8 cellular contexts compared by ENCODE assay signal in genomic region chr7:66629222-66629658, GRCh38. TPM values are rescaled to one million over a fixed set of nuclear protein-coding genes. Genes with fewer than 3 reads are reported as not detected.
DNase-seq lines count a peak whose midpoint lies in the region; ATAC-seq, FAIRE-seq and TF ChIP-seq lines count a peak whose summit lies in the region.

No MANE protein-coding gene starts in this region.

- H3K27ac ChIP-seq in AG04450 (ENCODE audit: low read depth, low read length) (peak overlapping the region; percentile 47), skeletal muscle tissue (ENCODE audit: low read depth, low read length) (peak overlapping the region; percentile 93)

- peaks cover 19% of the 10 kb centered on the region for H3K36me3 Mint-ChIP-seq in activated T-helper 2 cell treated with anti-CD3 and anti-CD28 coated beads, Interferon-gamma antibody, Interleukin-2, Interleukin-4, amounts not matched to agents 10 μg/mL and 5 μg/mL and 100 μg/mL, durations not matched to agents 14 hours and 24 hours and 36 hours (ENCODE audit: low read depth)

- H3K9ac ChIP-seq in skeletal muscle tissue (ENCODE audit: low read depth in 1 of 3, low read length in 3 of 3), result peak overlapping the region; percentile 76 to 82 (median 76)

- no peaks in the 10 kb centered on the region for H3K27me3 Mint-ChIP-seq in activated T-helper 2 cell treated with anti-CD3 and anti-CD28 coated beads, Interferon-gamma antibody, Interleukin-2, Interleukin-4, amounts not matched to agents 10 μg/mL and 5 μg/mL and 100 μg/mL, durations not matched to agents 14 hours and 24 hours and 36 hours (ENCODE audit: low read depth)

- H3K36me3 ChIP-seq in H7 (replicated peaks; ENCODE audit: control insufficient read depth, insufficient read depth, low read length), result peaks cover under 1% of the 10 kb centered on the region
- peaks cover 2 to 4% (median 2%) of the 10 kb centered on the region in 3 donors for H3K36me3 ChIP-seq in skeletal muscle tissue (ENCODE audit: control insufficient read depth in 3 of 3, insufficient read depth in 3 of 3, low read length in 3 of 3)

- CTCF ChIA-PET in AG04450 (lab: Charles Lee), result no interaction called here

- H3K4me1 Mint-ChIP-seq in activated T-helper 2 cell treated with anti-CD3 and anti-CD28 coated beads, Interferon-gamma antibody, Interleukin-2, Interleukin-4, amounts not matched to agents 10 μg/mL and 5 μg/mL and 100 μg/mL, durations not matched to agents 14 hours and 24 hours and 36 hours (ENCODE audit: low read depth), result peaks cover 38% of the 10 kb centered on the region

- ATAC-seq in left ventricle myocardium superior, result peak; percentile 49
- ATAC-seq in HG03457 (IDR thresholded peaks at IDR 0.05; ENCODE audit: unreplicated experiment), result no peak

- DNase-seq in AG04450 (ENCODE audit: low read depth, low spot score) (no peak), H7 (peak; percentile 94), left ventricle myocardium superior (no peak), GM12891 (ENCODE audit: insufficient read length, low spot score) (no peak), epidermal melanocyte (ENCODE audit: insufficient read length, low spot score) (no peak)
- no peak for DNase-seq in activated T-helper 2 cell treated with anti-CD3 and anti-CD28 coated beads, Interferon-gamma antibody, Interleukin-2, Interleukin-4, amounts not matched to agents 10 μg/mL and 5 μg/mL and 100 μg/mL, durations not matched to agents 14 hours and 24 hours and 36 hours (ENCODE audit: low spot score)

- H3K27me3 ChIP-seq in AG04450 (ENCODE audit: control insufficient read depth, insufficient read depth, low read length), result no peaks in the 10 kb centered on the region
- H3K27me3 ChIP-seq in H7 (ENCODE audit: control insufficient read depth, insufficient read depth, low read length), result no peaks in the 10 kb centered on the region
- no peaks in the 10 kb centered on the region for H3K27me3 ChIP-seq in skeletal muscle tissue (ENCODE audit: control insufficient read depth in 3 of 3, insufficient read depth in 3 of 3, low read length in 3 of 3)

- no peaks in the 10 kb centered on the region for H3K9me3 Mint-ChIP-seq in activated T-helper 2 cell treated with anti-CD3 and anti-CD28 coated beads, Interferon-gamma antibody, Interleukin-2, Interleukin-4, amounts not matched to agents 10 μg/mL and 5 μg/mL and 100 μg/mL, durations not matched to agents 14 hours and 24 hours and 36 hours

- POLR2A ChIA-PET in AG04450 (lab: Yijun Ruan, JAX), result interaction anchor here (0.6 to 1.5 kb wide), 6 partner anchors 10 to 515 kb away, joined by 3 to 17 read pairs (median 3); partner anchors contain the start of gene CRCP

- intact Hi-C loops in activated T-helper 2 cell treated with anti-CD3 and anti-CD28 coated beads, Interferon-gamma antibody, Interleukin-2, Interleukin-4, amounts not matched to agents 10 μg/mL and 5 μg/mL and 100 μg/mL, durations not matched to agents 14 hours and 24 hours and 36 hours (cut with micrococcal nuclease), result loop anchor here (2.0 to 10.0 kb wide), 3 partner anchors 54 to 216 kb away; no protein-coding TSS in a partner anchor
- intact Hi-C loops in left ventricle myocardium superior (cut with micrococcal nuclease), result no loop called here

- H3K9me3 ChIP-seq in AG04450 (ENCODE audit: control insufficient read depth, insufficient read depth, low read length), result no peaks in the 10 kb centered on the region
- H3K9me3 ChIP-seq in skeletal muscle tissue (ENCODE audit: control insufficient read depth in 3 of 3, low read length in 3 of 3), result no peaks in the 10 kb centered on the region

- no peak for TF ChIP-seq POLR2A in GM12891 (IDR thresholded peaks at IDR 0.05; ENCODE audit: low read depth, low read length)

- H3K4me3 ChIP-seq in AG04450 (ENCODE audit: low read depth, low read length), result peak overlapping the region; percentile 72
- H3K4me3 ChIP-seq in H7 (ENCODE audit: insufficient read depth, low read depth, low read length), result peak overlapping the region; percentile 93
- H3K4me3 ChIP-seq in skeletal muscle tissue (ENCODE audit: low read length in 3 of 3), result peak overlapping the region; percentile 67 to 77 (median 77)

- H3K27ac Mint-ChIP-seq in activated T-helper 2 cell treated with anti-CD3 and anti-CD28 coated beads, Interferon-gamma antibody, Interleukin-2, Interleukin-4, amounts not matched to agents 10 μg/mL and 5 μg/mL and 100 μg/mL, durations not matched to agents 14 hours and 24 hours and 36 hours, result peak overlapping the region; percentile 34

- peak overlapping the region; percentile 50 for H3K4me3 Mint-ChIP-seq in activated T-helper 2 cell treated with anti-CD3 and anti-CD28 coated beads, Interferon-gamma antibody, Interleukin-2, Interleukin-4, amounts not matched to agents 10 μg/mL and 5 μg/mL and 100 μg/mL, durations not matched to agents 14 hours and 24 hours and 36 hours (ENCODE audit: low read depth)

- no peak for TF ChIP-seq CTCF in AG04450 (IDR thresholded peaks at IDR 0.05; ENCODE audit: low read depth, low read length)

- peaks cover 14 to 15% (median 15%) of the 10 kb centered on the region in 3 donors for H3K4me1 ChIP-seq in skeletal muscle tissue (ENCODE audit: control insufficient read depth in 3 of 3, insufficient read depth in 3 of 3, low read length in 3 of 3)

- FAIRE-seq in GM12891 (lab: Jason Lieb, UNC), result no peak

TF ChIP-seq in GM12891, 5 proteins besides CTCF, POLR2A, EP300 and RAD21:
- TF ChIP-seq POU2F2 (IDR thresholded peaks at IDR 0.05; ENCODE audit: low read depth, low read length) (no peak), PAX5 (IDR thresholded peaks at IDR 0.05; ENCODE audit: insufficient read depth, low read length, severe bottlenecking) (no peak), SPI1 (IDR thresholded peaks at IDR 0.05; ENCODE audit: low read depth, low read length) (no peak)

RNA-seq across cellular contexts. Expression of gene KCTD7, which starts 0.6 kb away (rescaled TPM):
- 14.7 and 14.8 TPM in 2 replicates for polyA plus RNA-seq in AG04450 (2011; rRNA removed)
- 13.4 and 17.1 TPM in 2 replicates for polyA minus RNA-seq in AG04450 (2011; rRNA and poly(A)+ RNA removed)
- total RNA-seq in H7 (2014; rRNA removed; shearing (Covaris generic)), result 11.6 and 20.5 TPM in 2 replicates
- total RNA-seq in activated T-helper 2 cell treated with anti-CD3 and anti-CD28 coated beads, Interferon-gamma antibody, Interleukin-2, Interleukin-4, amounts not matched to agents 10 μg/mL and 5 μg/mL and 100 μg/mL, durations not matched to agents 14 hours and 24 hours and 36 hours, result 10.3 and 12.0 TPM in 2 replicates
- total RNA-seq in left ventricle myocardium superior (8.0 TPM), skeletal muscle tissue (9.4 TPM)
- 3.5 TPM for polyA plus RNA-seq in GM12891 (2012; ENCODE audit: low read depth, missing spikeins)
